7 cellular contexts compared by ENCODE assay signal in the genomic region with DNA sequence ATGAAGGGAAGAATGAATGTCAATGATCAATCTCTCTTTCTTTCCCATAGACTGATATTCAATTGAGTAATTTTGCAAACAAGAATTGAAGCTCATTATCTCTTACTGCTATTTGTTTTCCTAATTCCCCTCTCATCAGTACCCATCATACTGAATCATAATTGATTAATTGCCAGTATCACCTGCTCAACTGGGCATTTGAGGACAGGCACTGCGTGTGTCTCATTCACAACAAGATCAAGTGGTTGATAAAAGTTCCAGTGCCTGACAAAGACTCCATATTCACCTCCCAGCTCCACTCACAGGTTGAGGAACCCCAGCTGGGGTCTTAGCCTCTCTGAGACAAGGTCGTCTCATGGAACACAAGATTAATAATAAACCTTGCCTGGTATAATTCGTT.
"Had no signal": no experiment of that assay in that cellular context is flagged by ENCODE, and none has a peak within 500 bp of the region (broad histone marks: within the 10 kb centered on the region; RNA-seq: fewer than 3 reads in every experiment).

No MANE protein-coding gene starts in this region.

- DNase-seq: IMR-90, KBM-7, KG1 had no signal

- H3K9ac ChIP-seq: KMS-11 had no signal

- H3K27ac ChIP-seq: HL-60, KMS-11 had no signal

- FAIRE-seq: HepG2, K562 had no signal

- ATAC-seq: HepG2, K562 had no signal

- H3K4me3 ChIP-seq: K562 had no signal
